20 cellular contexts compared by ENCODE assay signal in genomic region chr7:64706625-64707292, GRCh38.
"Had no signal": no experiment of that assay in that cellular context is flagged by ENCODE, and none has a peak within 500 bp of the region (broad histone marks: within the 10 kb centered on the region; RNA-seq: fewer than 3 reads in every experiment).

No MANE protein-coding gene starts in this region.

- H3K4me2 ChIP-seq: neural progenitor cell had no signal

- H3K27ac Mint-ChIP-seq: activated CD4-positive, alpha-beta memory T cell treated with anti-CD3 and anti-CD28 coated beads for 36 hours; dendritic cell treated with granulocyte-macrophage colony-stimulating factor and Interleukin-4, amounts not matched to agents 40 ng/mL and 50 ng/mL, for 4 days; immature natural killer cell; naive thymus-derived CD8-positive, alpha-beta T cell; neural progenitor cell had no signal

- H3K27me3 Mint-ChIP-seq: activated CD4-positive, alpha-beta memory T cell treated with anti-CD3 and anti-CD28 coated beads for 36 hours; dendritic cell treated with granulocyte-macrophage colony-stimulating factor and Interleukin-4, amounts not matched to agents 40 ng/mL and 50 ng/mL, for 4 days; naive thymus-derived CD8-positive, alpha-beta T cell had no signal

- H3K27ac ChIP-seq: body of pancreas, foreskin keratinocyte, lower lobe of right lung, neural progenitor cell, sigmoid colon, tibial artery had no signal

- H3K4me1 ChIP-seq: body of pancreas, foreskin keratinocyte, lower lobe of right lung, neural progenitor cell, sigmoid colon, tibial artery had no signal

- H3K36me3 ChIP-seq: lower lobe of right lung had no signal

- H3K4me3 Mint-ChIP-seq: activated CD4-positive, alpha-beta memory T cell treated with anti-CD3 and anti-CD28 coated beads for 36 hours; dendritic cell treated with granulocyte-macrophage colony-stimulating factor and Interleukin-4, amounts not matched to agents 40 ng/mL and 50 ng/mL, for 4 days; immature natural killer cell; neural progenitor cell had no signal

- H3K9ac ChIP-seq: neural progenitor cell had no signal

- H3K27me3 ChIP-seq: body of pancreas, foreskin keratinocyte, neural progenitor cell, sigmoid colon, tibial artery had no signal

- H3K4me1 Mint-ChIP-seq: immature natural killer cell; naive thymus-derived CD8-positive, alpha-beta T cell; neural progenitor cell had no signal

- ATAC-seq: body of pancreas; foreskin keratinocyte; left lobe of liver; lower lobe of right lung; naive thymus-derived CD8-positive, alpha-beta T cell had no signal

- H3K4me3 ChIP-seq: body of pancreas, lower lobe of right lung, neural progenitor cell, sigmoid colon, tibial artery had no signal

- H2AFZ ChIP-seq: neural progenitor cell had no signal

- DNase-seq: activated CD4-positive, alpha-beta memory T cell treated with anti-CD3 and anti-CD28 coated beads for 36 hours; activated CD4-positive, alpha-beta T cell treated with anti-CD3 and anti-CD28 coated beads for 48 hours; activated naive CD4-positive, alpha-beta T cell treated with Interleukin-2 at 50 U/mL for 16 hours; activated T-cell treated with anti-CD3 and anti-CD28 coated beads, Interleukin-2, amount 50 U/mL, for 48 hours; anterior cingulate cortex; body of pancreas; effector CD4-positive, alpha-beta T cell; foreskin keratinocyte; immature natural killer cell; lower lobe of right lung; naive thymus-derived CD8-positive, alpha-beta T cell; posterior cingulate gyrus; sigmoid colon; stimulated activated CD4-positive, alpha-beta T cell treated with anti-CD3 and anti-CD28 coated beads, Interleukin-4, amount 100 ng/mL, for 1 hour; stimulated activated naive CD4-positive, alpha-beta T cell treated with Interleukin-2 at 50 U/mL for 16 hours; T-helper 2 cell; tibial artery had no signal
